ENCODE assay signal across 21 cellular contexts in genomic region chr4:184374006-184374405, GRCh38.
"Had no signal": no experiment of that assay in that cellular context is flagged by ENCODE, and none has a peak within 500 bp of the region (broad histone marks: within the 10 kb centered on the region; RNA-seq: fewer than 3 reads in every experiment).

No MANE protein-coding gene starts in this region.

- DNase-seq: cortex of kidney; dorsolateral prefrontal cortex; effector CD8-positive, alpha-beta T cell; heart left ventricle; hippocampal formation; left colon; left ventricle myocardium superior; mesendoderm; naive B cell; spleen; stimulated activated CD4-positive, alpha-beta T cell treated with anti-CD3 and anti-CD28 coated beads, Interleukin-15, amount 100 ng/mL, for 24 hours; stimulated activated CD4-positive, alpha-beta T cell treated with anti-CD3 and anti-CD28 coated beads, Interleukin-1b, Interleukin-23, amount 100 ng/mL, for 48 hours; stimulated activated CD4-positive, alpha-beta T cell treated with anti-CD3 and anti-CD28 coated beads, Interleukin-4, amount 100 ng/mL, for 24 hours; stimulated activated naive B cell treated with anti-CD40 and anti-IgM and Interleukin-4, amounts not matched to agents 10 μg/mL and 1 μg/mL and 100 μg/mL, for 72 hours; tibial artery; upper lobe of left lung; uterus had no signal

- H3K27me3 Mint-ChIP-seq: naive B cell; stimulated activated naive B cell treated with anti-CD40 and anti-IgM and Interleukin-4, amounts not matched to agents 10 μg/mL and 1 μg/mL and 100 μg/mL, for 72 hours had no signal

- H3K4me1 Mint-ChIP-seq: nephron had no signal

- H3K27ac Mint-ChIP-seq: nephron; stimulated activated naive B cell treated with anti-CD40 and anti-IgM and Interleukin-4, amounts not matched to agents 10 μg/mL and 1 μg/mL and 100 μg/mL, for 72 hours had no signal

- H3K4me3 ChIP-seq: dorsolateral prefrontal cortex, heart left ventricle, lung, prostate gland, spleen, tibial artery, upper lobe of left lung, uterus had no signal

- ATAC-seq: heart left ventricle, left colon, left ventricle myocardium superior, sciatic nerve had no signal

- H3K4me3 Mint-ChIP-seq: nephron; stimulated activated naive B cell treated with anti-CD40 and anti-IgM and Interleukin-4, amounts not matched to agents 10 μg/mL and 1 μg/mL and 100 μg/mL, for 72 hours had no signal
